ENCODE assay signal across 1 cellular context in the genomic region with DNA sequence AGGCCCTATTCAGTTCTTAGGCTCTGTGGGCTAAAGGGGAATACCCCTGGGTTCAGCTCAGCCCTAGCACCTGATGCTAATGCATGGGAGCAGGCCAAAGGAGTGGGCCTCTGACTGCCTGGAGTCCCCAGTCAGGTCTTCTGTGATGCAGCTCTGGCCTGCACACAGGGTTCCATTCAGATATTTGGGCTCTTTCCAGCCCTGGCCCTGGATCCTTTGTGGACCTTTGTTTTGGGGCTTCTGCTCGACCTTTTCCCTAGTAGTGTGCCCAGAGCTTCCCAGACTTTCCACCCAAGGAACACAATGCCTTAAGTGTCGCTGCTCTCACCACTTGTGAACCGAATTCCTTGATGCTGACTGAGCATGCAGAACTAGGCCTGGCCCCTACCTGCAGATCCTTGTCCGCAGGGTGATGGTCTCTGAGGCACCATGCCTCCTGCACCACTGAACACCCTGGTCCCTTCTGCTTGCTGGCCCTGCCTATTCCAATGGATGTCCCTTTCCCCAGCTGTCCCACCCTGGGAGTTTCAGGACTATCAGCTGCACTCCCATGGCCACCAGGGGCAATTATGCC.
TF ChIP-seq lines count a peak whose summit lies in the region.

No MANE protein-coding gene starts in this region.

TF ChIP-seq in GM12878, 131 proteins besides CTCF, POLR2A, EP300 and RAD21:
- TF ChIP-seq RCOR1 (conservative IDR thresholded peaks at IDR 0.05; ENCODE audit: low read depth, low read length) (no peak), BRCA1 (IDR thresholded peaks at IDR 0.05; ENCODE audit: low read depth, low read length) (no peak), ZNF622 (IDR thresholded peaks at IDR 0.05) (no peak), HDAC6 (IDR thresholded peaks at IDR 0.05; ENCODE audit: unreplicated experiment) (no peak), POLR2AphosphoS5 (IDR thresholded peaks at IDR 0.05; ENCODE audit: low read length) (0 out of 2 replicates have a peak, but pooled peaks have one; percentile 15), MYC (IDR thresholded peaks at IDR 0.05; ENCODE audit: insufficient read depth, insufficient read length, insufficient replicate concordance, low read length, severe bottlenecking) (no peak)
